ENCODE assay signal across 15 cellular contexts in the genomic region with DNA sequence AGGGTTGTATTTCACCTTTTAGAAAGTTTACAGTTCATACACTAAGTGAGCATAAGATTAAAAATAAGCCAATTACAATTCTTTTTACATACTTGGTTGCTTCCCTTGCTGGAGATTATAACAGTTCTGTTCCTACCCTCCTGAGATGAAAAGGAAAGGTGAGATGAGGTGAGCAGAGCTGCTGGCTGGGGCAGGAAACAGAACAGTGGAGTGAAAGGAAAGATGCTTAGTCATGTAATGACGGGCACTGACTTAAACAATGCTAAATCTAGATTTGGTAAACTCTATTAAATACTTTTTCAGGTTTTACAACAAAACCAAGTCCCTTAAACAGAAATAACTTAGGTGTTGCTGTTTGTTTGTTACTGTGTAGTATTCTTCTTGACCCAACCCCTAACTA. TPM values are rescaled to one million over a fixed set of nuclear protein-coding genes. Genes with fewer than 3 reads are reported as not detected.
DNase-seq lines count a peak whose midpoint lies in the region; ATAC-seq and TF ChIP-seq lines count a peak whose summit lies in the region.
"Had no signal": no experiment of that assay in that cellular context is flagged by ENCODE, and none has a peak within 500 bp of the region (broad histone marks: within the 10 kb centered on the region; RNA-seq: fewer than 3 reads in every experiment).

No MANE protein-coding gene starts in this region.

- ATAC-seq in SK-N-SH treated with all-trans-retinoic acid at 6 μM for 48 hours (no peak), HG02884 (IDR thresholded peaks at IDR 0.05; ENCODE audit: unreplicated experiment) (no peak)
- peak; percentile 53 for ATAC-seq in activated CD8-positive, alpha-beta T cell treated with anti-CD3 and anti-CD28 coated beads, Interleukin-2, amount 10 ng/mL, durations not matched to agents 7 days and 5 days
- ATAC-seq: body of pancreas, psoas muscle had no signal

- H3K4me3 ChIP-seq in SK-N-SH (ENCODE audit: low read depth in 2 of 2, low read length in 1 of 2), result no peak overlapping the region
- H3K4me3 ChIP-seq: body of pancreas, psoas muscle, transverse colon had no signal

- H3K27ac Mint-ChIP-seq in HFFc6, result peak overlapping the region; percentile 51; the same call in 1 of the 2 replicates
- no peak overlapping the region for H3K27ac Mint-ChIP-seq in activated CD8-positive, alpha-beta T cell treated with anti-CD3 and anti-CD28 coated beads, Interleukin-2, amount 10 ng/mL, durations not matched to agents 7 days and 5 days
- H3K27ac Mint-ChIP-seq: endodermal cell had no signal

- H3K9me3 ChIP-seq in SK-N-SH, result no peaks in the 10 kb centered on the region
- H3K9me3 ChIP-seq: body of pancreas, transverse colon had no signal

- H3K4me1 ChIP-seq in SK-N-SH (ENCODE audit: control insufficient read depth in 1 of 2, insufficient read depth in 2 of 2, low read depth in 1 of 2, low read length in 1 of 2), result no peaks in the 10 kb centered on the region
- H3K4me1 ChIP-seq: body of pancreas, psoas muscle, transverse colon had no signal

- 74% methylated on average over 1 of the region's 1 CpG for WGBS in SK-N-SH (ENCODE audit: low lambda C conversion rate)

- H3K9me3 Mint-ChIP-seq in HFFc6, result no peaks in the 10 kb centered on the region
- no peaks in the 10 kb centered on the region for H3K9me3 Mint-ChIP-seq in activated CD8-positive, alpha-beta T cell treated with anti-CD3 and anti-CD28 coated beads, Interleukin-2, amount 10 ng/mL, durations not matched to agents 7 days and 5 days (ENCODE audit: insufficient read depth)
- H3K9me3 Mint-ChIP-seq: endodermal cell had no signal

- no peaks in the 10 kb centered on the region for H3K27me3 ChIP-seq in SK-N-SH (ENCODE audit: insufficient read depth)
- H3K27me3 ChIP-seq: body of pancreas, transverse colon had no signal

- H3K79me2 ChIP-seq in SK-N-SH (ENCODE audit: insufficient read depth), result no peaks in the 10 kb centered on the region

- no peak overlapping the region for H3K4me2 ChIP-seq in SK-N-SH

- no peaks in the 10 kb centered on the region for H3K27me3 Mint-ChIP-seq in HFFc6 (ENCODE audit: insufficient read depth)
- H3K27me3 Mint-ChIP-seq in activated CD8-positive, alpha-beta T cell treated with anti-CD3 and anti-CD28 coated beads, Interleukin-2, amount 10 ng/mL, durations not matched to agents 7 days and 5 days (ENCODE audit: low read depth), result no peaks in the 10 kb centered on the region

- no peaks in the 10 kb centered on the region for H3F3A ChIP-seq in SK-N-SH (replicated peaks; ENCODE audit: insufficient read depth)

- DNase-seq in SK-N-SH, result no peak
- no peak for DNase-seq in HFFc6
- no peak for DNase-seq in activated CD8-positive, alpha-beta T cell treated with anti-CD3 and anti-CD28 coated beads, Interleukin-2, amount 10 ng/mL, durations not matched to agents 7 days and 5 days
- DNase-seq in kidney tubule cell (ENCODE audit: low spot score), result peak; percentile 44
- no peak for DNase-seq in stimulated activated CD4-positive, alpha-beta T cell treated with anti-CD3 and anti-CD28 coated beads, Interleukin-2, amount 100 ng/mL, for 48 hours
- no peak for DNase-seq in KBM-7
- DNase-seq: body of pancreas, DMS79 treated with DMSO at 0.1 percent for 48 hours, endodermal cell, NCI-H187 treated with DMSO at 0.1 percent for 48 hours, OCI-M1, psoas muscle, transverse colon had no signal

- no peak for TF ChIP-seq EP300 in SK-N-SH (IDR thresholded peaks at IDR 0.05; ENCODE audit: borderline replicate concordance in 1 of 2, low read depth in 1 of 2, low read length in 1 of 2)

- H2AFZ ChIP-seq in SK-N-SH (ENCODE audit: low read depth), result peak overlapping the region; percentile 1; the same call in 1 of the 2 replicates

- H3K36me3 ChIP-seq in SK-N-SH (replicated peaks in 1 of 2; ENCODE audit: control insufficient read depth in 1 of 2, insufficient read depth in 2 of 2, low read length in 1 of 2), result no peaks in the 10 kb centered on the region
- H3K36me3 ChIP-seq: transverse colon had no signal

- TF ChIP-seq RAD21 in SK-N-SH (IDR thresholded peaks at IDR 0.05; ENCODE audit: low read length), result no peak

- H3K27ac ChIP-seq in SK-N-SH (ENCODE audit: low read depth in 2 of 2, low read length in 1 of 2), result no peak overlapping the region
- H3K27ac ChIP-seq: body of pancreas, psoas muscle, transverse colon had no signal

- POLR2A ChIA-PET in SK-N-SH (lab: Yijun Ruan, JAX), result no interaction called here
- POLR2A ChIA-PET in activated CD8-positive, alpha-beta T cell treated with anti-CD3 and anti-CD28 coated beads, Interleukin-2, amount 10 ng/mL, durations not matched to agents 7 days and 5 days (lab: Charles Lee), result no interaction called here

- no peak overlapping the region for H3K9ac ChIP-seq in SK-N-SH

- H3K4me1 Mint-ChIP-seq in HFFc6 (ENCODE audit: low read depth), result peaks cover 19% of the 10 kb centered on the region
- peaks cover 5% of the 10 kb centered on the region for H3K4me1 Mint-ChIP-seq in activated CD8-positive, alpha-beta T cell treated with anti-CD3 and anti-CD28 coated beads, Interleukin-2, amount 10 ng/mL, durations not matched to agents 7 days and 5 days (ENCODE audit: low read depth)
- H3K4me1 Mint-ChIP-seq: endodermal cell had no signal

- TF ChIP-seq CTCF in SK-N-SH (IDR thresholded peaks at IDR 0.05) (no peak), HFFc6 (IDR thresholded peaks at IDR 0.05) (no peak)

- H3K4me3 Mint-ChIP-seq in HFFc6, result no peak overlapping the region
- H3K4me3 Mint-ChIP-seq in activated CD8-positive, alpha-beta T cell treated with anti-CD3 and anti-CD28 coated beads, Interleukin-2, amount 10 ng/mL, durations not matched to agents 7 days and 5 days, result no peak overlapping the region
- H3K4me3 Mint-ChIP-seq: endodermal cell had no signal

- H4K20me1 ChIP-seq in SK-N-SH (ENCODE audit: insufficient read depth), result no peaks in the 10 kb centered on the region

- 0 out of 2 replicates have a peak, but pooled peaks cover 4% of the 10 kb centered on the region for H3K36me3 Mint-ChIP-seq in HFFc6 (ENCODE audit: low read depth)
- no peaks in the 10 kb centered on the region for H3K36me3 Mint-ChIP-seq in activated CD8-positive, alpha-beta T cell treated with anti-CD3 and anti-CD28 coated beads, Interleukin-2, amount 10 ng/mL, durations not matched to agents 7 days and 5 days (ENCODE audit: low read depth)

- no peaks in the 10 kb centered on the region for H3K9me2 ChIP-seq in SK-N-SH

- CTCF ChIA-PET in SK-N-SH (lab: Yijun Ruan, JAX), result interaction anchor here (1.5 kb wide), 1 partner anchor 516 kb away, joined by 3 read pairs; no protein-coding TSS in a partner anchor
- CTCF ChIA-PET in activated CD8-positive, alpha-beta T cell treated with anti-CD3 and anti-CD28 coated beads, Interleukin-2, amount 10 ng/mL, durations not matched to agents 7 days and 5 days (lab: Charles Lee), result interaction anchor here (1.0 kb wide), 1 partner anchor 509 kb away, joined by 3 read pairs; no protein-coding TSS in a partner anchor

- in situ Hi-C loops in KBM-7 (cut with MboI; ENCODE audit: low pct_unique_long_range_greater_than_20kb, low sequenced_read_pairs), result no loop called here

TF ChIP-seq in SK-N-SH, 30 proteins besides CTCF, POLR2A, EP300 and RAD21 (continues in another document):
- TF ChIP-seq NRF1 (IDR thresholded peaks at IDR 0.05; ENCODE audit: low read depth, low read length) (no peak), JUND (IDR thresholded peaks at IDR 0.05) (no peak), TCF12 (IDR thresholded peaks at IDR 0.05) (no peak), FOXJ3 (CRISPR knock-in tag; IDR thresholded peaks at IDR 0.05) (no peak), POLR2AphosphoS5 (IDR thresholded peaks at IDR 0.05; ENCODE audit: low read depth, low read length) (no peak), YY1 (IDR thresholded peaks at IDR 0.05; ENCODE audit: low read depth) (no peak), TEAD4 (IDR thresholded peaks at IDR 0.05; ENCODE audit: borderline replicate concordance, insufficient read depth) (no peak), FOSL2 (IDR thresholded peaks at IDR 0.05; ENCODE audit: borderline replicate concordance, low read depth) (no peak)
- TF ChIP-seq, protein P1, sequence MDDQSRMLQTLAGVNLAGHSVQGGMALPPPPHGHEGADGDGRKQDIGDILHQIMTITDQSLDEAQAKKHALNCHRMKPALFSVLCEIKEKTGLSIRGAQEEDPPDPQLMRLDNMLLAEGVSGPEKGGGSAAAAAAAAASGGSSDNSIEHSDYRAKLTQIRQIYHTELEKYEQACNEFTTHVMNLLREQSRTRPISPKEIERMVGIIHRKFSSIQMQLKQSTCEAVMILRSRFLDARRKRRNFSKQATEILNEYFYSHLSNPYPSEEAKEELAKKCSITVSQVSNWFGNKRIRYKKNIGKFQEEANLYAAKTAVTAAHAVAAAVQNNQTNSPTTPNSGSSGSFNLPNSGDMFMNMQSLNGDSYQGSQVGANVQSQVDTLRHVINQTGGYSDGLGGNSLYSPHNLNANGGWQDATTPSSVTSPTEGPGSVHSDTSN (IDR thresholded peaks at IDR 0.05), result no peak

TF ChIP-seq in SK-N-SH treated with all-trans-retinoic acid at 6 μM for 48 hours, 23 proteins besides CTCF, POLR2A, EP300 and RAD21 (continues in another document):
- TF ChIP-seq ZFP30 (CRISPR knock-in tag; IDR thresholded peaks at IDR 0.05), result no peak
- no peak for TF ChIP-seq BACH2 (CRISPR knock-in tag; IDR thresholded peaks at IDR 0.05; ENCODE audit: borderline replicate concordance)
- no peak for TF ChIP-seq ARNTL (CRISPR knock-in tag; IDR thresholded peaks at IDR 0.05; ENCODE audit: borderline replicate concordance, low read depth)
- no peak for TF ChIP-seq ZNF565 (CRISPR knock-in tag; conservative IDR thresholded peaks at IDR 0.05; ENCODE audit: low read depth)
- TF ChIP-seq OSR1 (CRISPR knock-in tag; IDR thresholded peaks at IDR 0.05), result no peak
- TF ChIP-seq, protein P2, sequence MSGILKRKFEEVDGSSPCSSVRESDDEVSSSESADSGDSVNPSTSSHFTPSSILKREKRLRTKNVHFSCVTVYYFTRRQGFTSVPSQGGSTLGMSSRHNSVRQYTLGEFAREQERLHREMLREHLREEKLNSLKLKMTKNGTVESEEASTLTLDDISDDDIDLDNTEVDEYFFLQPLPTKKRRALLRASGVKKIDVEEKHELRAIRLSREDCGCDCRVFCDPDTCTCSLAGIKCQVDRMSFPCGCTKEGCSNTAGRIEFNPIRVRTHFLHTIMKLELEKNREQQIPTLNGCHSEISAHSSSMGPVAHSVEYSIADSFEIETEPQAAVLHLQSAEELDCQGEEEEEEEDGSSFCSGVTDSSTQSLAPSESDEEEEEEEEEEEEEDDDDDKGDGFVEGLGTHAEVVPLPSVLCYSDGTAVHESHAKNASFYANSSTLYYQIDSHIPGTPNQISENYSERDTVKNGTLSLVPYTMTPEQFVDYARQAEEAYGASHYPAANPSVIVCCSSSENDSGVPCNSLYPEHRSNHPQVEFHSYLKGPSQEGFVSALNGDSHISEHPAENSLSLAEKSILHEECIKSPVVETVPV (CRISPR knock-in tag; IDR thresholded peaks at IDR 0.05), result no peak
- no peak for TF ChIP-seq TOX (CRISPR knock-in tag; IDR thresholded peaks at IDR 0.05; ENCODE audit: borderline replicate concordance)

RNA-seq across cellular contexts. Expression of gene ZEB1, which starts 19.9 kb away (rescaled TPM):
- polyA plus RNA-seq in SK-N-SH (2012; rRNA removed), result 5.4 and 6.6 TPM in 2 replicates
- 8.1 and 9.7 TPM in 2 replicates for polyA plus RNA-seq in SK-N-SH (2012; cell fraction: cytosol; rRNA removed)
- 5.9 and 11.2 TPM in 2 replicates for polyA plus RNA-seq in SK-N-SH (2012; cell fraction: nucleus; rRNA removed)
- 10 to 100 TPM; 46.2 to 59.5 (median 53.2) TPM for total RNA-seq in HFFc6 (2021; fragmentation: NEBNext Ultra II Directional; extraction: Animal tissue kit (Norgen Biotek cat#: 25700))
- 10 to 100 TPM; 38.3 to 39.3 TPM for total RNA-seq in activated CD8-positive, alpha-beta T cell treated with anti-CD3 and anti-CD28 coated beads, Interleukin-2, amount 10 ng/mL, durations not matched to agents 7 days and 5 days
